1 cellular context compared by ENCODE assay signal in genomic region chr19:54287456-54287855, GRCh38.
TF ChIP-seq lines count a peak whose summit lies in the region.

No MANE protein-coding gene starts in this region.

TF ChIP-seq in H1, 55 proteins besides CTCF, POLR2A, EP300 and RAD21:
- TF ChIP-seq MAFK (IDR thresholded peaks at IDR 0.05; ENCODE audit: low read depth, low read length) (no peak), GABPA (IDR thresholded peaks at IDR 0.05; ENCODE audit: borderline replicate concordance, insufficient read depth, low read length) (no peak), JUN (IDR thresholded peaks at IDR 0.05; ENCODE audit: low read depth, low read length) (no peak), USF2 (IDR thresholded peaks at IDR 0.05; ENCODE audit: low read length) (no peak)
